9 cellular contexts compared by ENCODE assay signal in genomic region chr5:61748651-61749050, GRCh38.
"Had no signal": no experiment of that assay in that cellular context is flagged by ENCODE, and none has a peak within 500 bp of the region (broad histone marks: within the 10 kb centered on the region; RNA-seq: fewer than 3 reads in every experiment).

No MANE protein-coding gene starts in this region.

- H3K27ac Mint-ChIP-seq: H9, HFFc6 had no signal

- H3K4me3 Mint-ChIP-seq: H9, HFFc6 had no signal

- H2AFZ ChIP-seq: GM23248 had no signal

- DNase-seq: GM23248, GOT3, H7, H9, HCEC 1CT, HFFc6 had no signal

- H3K9me3 Mint-ChIP-seq: HFFc6 had no signal

- H3K4me3 ChIP-seq: GM23248 had no signal

- FAIRE-seq: H1, H54 had no signal

- ATAC-seq: HCT116 had no signal

- H3K27ac ChIP-seq: GM23248 had no signal
